ENCODE assay signal across 8 cellular contexts in the genomic region with DNA sequence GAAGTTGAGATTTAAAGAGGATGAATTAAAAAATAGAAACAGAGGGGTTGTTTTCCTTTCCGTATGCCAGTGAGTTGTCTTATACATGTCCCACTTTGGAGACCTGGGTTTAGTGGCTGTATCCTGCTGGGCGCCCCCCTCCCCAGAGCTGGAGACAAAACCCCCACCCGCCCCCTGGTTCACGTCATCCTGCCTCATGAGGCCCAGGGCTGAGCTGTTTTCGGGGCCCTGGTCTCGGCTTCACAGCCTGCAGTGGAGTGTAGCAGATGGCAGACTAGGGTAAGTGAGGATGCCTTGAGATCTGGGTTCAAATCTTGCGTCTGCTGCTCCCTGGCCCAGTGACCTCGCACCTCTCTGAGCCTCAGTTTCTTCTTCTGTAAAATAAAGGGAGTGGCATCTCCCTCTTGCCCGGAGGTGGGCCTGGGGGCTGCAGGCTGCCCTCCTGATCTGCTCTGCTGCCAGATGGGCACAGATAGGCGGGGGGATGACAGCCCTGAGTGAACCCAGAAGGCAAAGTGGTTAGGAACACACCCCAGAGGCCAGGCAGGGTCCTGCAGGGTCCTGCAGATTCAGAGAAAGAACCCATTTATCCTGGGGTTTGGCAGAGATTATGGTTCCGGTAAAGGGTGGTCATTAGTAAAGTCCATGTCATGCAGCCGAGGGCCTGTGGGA.
DNase-seq lines count a peak whose midpoint lies in the region; ATAC-seq and TF ChIP-seq lines count a peak whose summit lies in the region.

No MANE protein-coding gene starts in this region.

- DNase-seq in stimulated activated CD4-positive, alpha-beta T cell treated with anti-CD3 and anti-CD28 coated beads, Interleukin-1b, Interleukin-23, amount 100 ng/mL, for 48 hours = peak; percentile 34
- DNase-seq in stimulated activated CD4-positive, alpha-beta T cell treated with anti-CD3 and anti-CD28 coated beads, Interleukin-2, amount 100 ng/mL, for 48 hours = no peak
- DNase-seq in astrocyte of the spinal cord (ENCODE audit: low read depth, low spot score) = no peak
- DNase-seq in SIG-M5 (lab: John Stamatoyannopoulos, UW) = no peak
- no peak for DNase-seq in DMS114 treated with DMSO at 0.1 percent for 48 hours (lab: John Stamatoyannopoulos, UW; ENCODE audit: unreplicated experiment)
- no peak for DNase-seq in cerebellar cortex (ENCODE audit: low spot score)

- TF ChIP-seq CTCF in astrocyte of the spinal cord (IDR thresholded peaks at IDR 0.05; ENCODE audit: low read depth, low read length) = peak; percentile 27

- ATAC-seq in GM19467 (IDR thresholded peaks at IDR 0.05; ENCODE audit: unreplicated experiment) = no peak

- peaks cover 62% of the 10 kb centered on the region for H3K4me1 ChIP-seq in mucosa of stomach (ENCODE audit: control insufficient read depth, insufficient read depth, low read length)

- H3K36me3 ChIP-seq in mucosa of stomach (ENCODE audit: control insufficient read depth, insufficient read depth, low read length) = no peaks in the 10 kb centered on the region

- in situ Hi-C loops in astrocyte of the spinal cord (cut with HindIII; ENCODE audit: low sequenced_read_pairs) = no loop called here

- H3K4me3 ChIP-seq in astrocyte of the spinal cord (ENCODE audit: low read depth, low read length) = no peak overlapping the region
- H3K4me3 ChIP-seq in mucosa of stomach (ENCODE audit: low read length) = no peak overlapping the region

- H3K27me3 ChIP-seq in mucosa of stomach (ENCODE audit: control insufficient read depth, insufficient read depth, low read length) = no peaks in the 10 kb centered on the region

- no peaks in the 10 kb centered on the region for H3K9me3 ChIP-seq in mucosa of stomach (ENCODE audit: control insufficient read depth, low read length)

- H3K9ac ChIP-seq in mucosa of stomach (ENCODE audit: low read length) = peak overlapping the region; percentile 76
